In genomic region chr17:62648954-62649294, GRCh38 we compare ENCODE assay signal across 20 cellular contexts. TPM values are rescaled to one million over a fixed set of nuclear protein-coding genes. Genes with fewer than 3 reads are reported as not detected.
A peak's percentile ranks its signal among the peaks of the same experiment; 100 is the strongest.
DNase-seq lines count a peak whose midpoint lies in the region; ATAC-seq and TF ChIP-seq lines count a peak whose summit lies in the region.
"Had no signal": no experiment of that assay in that cellular context is flagged by ENCODE, and none has a peak within 500 bp of the region (broad histone marks: within the 10 kb centered on the region; RNA-seq: fewer than 3 reads in every experiment).

No MANE protein-coding gene starts in this region.

- TF ChIP-seq POLR2A in suprapubic skin (IDR thresholded peaks at IDR 0.05) (no peak), Peyer's patch (IDR thresholded peaks at IDR 0.05) (no peak)

- DNase-seq in HFFc6 (no peak), brain microvascular endothelial cell (no peak), lung (ENCODE audit: low spot score) (peak; percentile 26), suprapubic skin (ENCODE audit: low spot score in 2 of 2) (no peak), Peyer's patch (no peak), NCI-H2227 (lab: John Stamatoyannopoulos, UW; ENCODE audit: unreplicated experiment) (no peak)
- no peak for DNase-seq in activated T-cell treated with anti-CD3 and anti-CD28 coated beads, Interleukin-2, amount 50 U/mL, for 4 hours
- DNase-seq in activated CD4-positive, alpha-beta T cell treated with anti-CD3 and anti-CD28 coated beads, Interleukin-2, amount 50 U/mL, for 1 hour = no peak
- DNase-seq: amygdala, Caco-2, hypothalamus, kidney, mucosa of descending colon, NCI-H1092, NCI-H2029 treated with DMSO at 0.1 percent for 48 hours, NCI-H446 treated with DMSO at 0.1 percent for 48 hours, nucleus accumbens had no signal

- H3K4me1 ChIP-seq in lung (ENCODE audit: control insufficient read depth in 2 of 2, insufficient read depth in 2 of 2, low read length in 2 of 2) (peaks cover 0 to 10% of the 10 kb centered on the region in 2 donors), suprapubic skin (peaks cover 33% of the 10 kb centered on the region), Peyer's patch (peaks cover 0 to 20% (median 4%) of the 10 kb centered on the region in 4 donors)

- H3K27ac Mint-ChIP-seq in HFFc6 = peak overlapping the region; percentile 4; the same call in 1 of the 2 replicates
- H3K27ac Mint-ChIP-seq: stimulated activated memory B cell treated with anti-CD40 and anti-IgM and Interleukin-4, amounts not matched to agents 10 μg/mL and 1 μg/mL and 100 μg/mL, for 72 hours had no signal

- ATAC-seq in lung (ENCODE audit: insufficient read depth, low FRiP score) = no peak
- ATAC-seq in activated T-cell treated with anti-CD3 and anti-CD28 coated beads, Interleukin-2, amount 50 U/mL, for 4 hours = no peak
- ATAC-seq: mucosa of descending colon; stimulated activated memory B cell treated with anti-CD40 and anti-IgM and Interleukin-4, amounts not matched to agents 10 μg/mL and 1 μg/mL and 100 μg/mL, for 72 hours had no signal

- 67 to 76% methylated on average over 6 of the region's 6 CpGs for WGBS in lung, 2 donors
- WGBS in suprapubic skin = 40% methylated on average over 2 of the region's 6 CpGs

- no peak for TF ChIP-seq EP300 in suprapubic skin (IDR thresholded peaks at IDR 0.05)

- no peak overlapping the region for H3K4me3 Mint-ChIP-seq in HFFc6
- H3K4me3 Mint-ChIP-seq in activated T-cell treated with anti-CD3 and anti-CD28 coated beads, Interleukin-2, amount 50 U/mL, for 4 hours = no peak overlapping the region
- H3K4me3 Mint-ChIP-seq: stimulated activated memory B cell treated with anti-CD40 and anti-IgM and Interleukin-4, amounts not matched to agents 10 μg/mL and 1 μg/mL and 100 μg/mL, for 72 hours had no signal

- TF ChIP-seq CTCF in HFFc6 (IDR thresholded peaks at IDR 0.05) = no peak
- TF ChIP-seq CTCF in brain microvascular endothelial cell (IDR thresholded peaks at IDR 0.05; ENCODE audit: low read depth, low read length, missing control alignments) = no peak
- no peak for TF ChIP-seq CTCF in lung (IDR thresholded peaks at IDR 0.05; ENCODE audit: control extremely low read depth, extremely low read depth)
- TF ChIP-seq CTCF in suprapubic skin (IDR thresholded peaks at IDR 0.05) = no peak
- no peak for TF ChIP-seq CTCF in Peyer's patch (IDR thresholded peaks at IDR 0.05)

- H3K27me3 ChIP-seq in brain microvascular endothelial cell (replicated peaks) = no peaks in the 10 kb centered on the region
- no peaks in the 10 kb centered on the region for H3K27me3 ChIP-seq in lung (ENCODE audit: control insufficient read depth, insufficient read depth)
- H3K27me3 ChIP-seq in suprapubic skin = no peaks in the 10 kb centered on the region
- H3K27me3 ChIP-seq in Peyer's patch = no peaks in the 10 kb centered on the region
- H3K27me3 ChIP-seq: tibial nerve had no signal

- peaks cover 33% of the 10 kb centered on the region for H3K36me3 Mint-ChIP-seq in HFFc6 (ENCODE audit: low read depth)
- no peaks in the 10 kb centered on the region for H3K36me3 Mint-ChIP-seq in activated T-cell treated with anti-CD3 and anti-CD28 coated beads, Interleukin-2, amount 50 U/mL, for 4 hours (ENCODE audit: insufficient read depth)
- H3K36me3 Mint-ChIP-seq: stimulated activated memory B cell treated with anti-CD40 and anti-IgM and Interleukin-4, amounts not matched to agents 10 μg/mL and 1 μg/mL and 100 μg/mL, for 72 hours had no signal

- no peaks in the 10 kb centered on the region for H3K9me3 ChIP-seq in lung (ENCODE audit: control insufficient read depth in 2 of 2, insufficient read depth in 1 of 2, low read length in 1 of 2)
- no peaks in the 10 kb centered on the region for H3K9me3 ChIP-seq in suprapubic skin
- H3K9me3 ChIP-seq in Peyer's patch = no peaks in the 10 kb centered on the region
- H3K9me3 ChIP-seq: Caco-2, mucosa of descending colon, tibial nerve had no signal

- peaks cover 62% of the 10 kb centered on the region for H3K4me1 Mint-ChIP-seq in HFFc6 (ENCODE audit: low read depth)
- peaks cover 19% of the 10 kb centered on the region for H3K4me1 Mint-ChIP-seq in activated T-cell treated with anti-CD3 and anti-CD28 coated beads, Interleukin-2, amount 50 U/mL, for 4 hours (ENCODE audit: low read depth)

- H3K9me3 Mint-ChIP-seq in HFFc6 = no peaks in the 10 kb centered on the region
- H3K9me3 Mint-ChIP-seq in activated T-cell treated with anti-CD3 and anti-CD28 coated beads, Interleukin-2, amount 50 U/mL, for 4 hours = no peaks in the 10 kb centered on the region
- H3K9me3 Mint-ChIP-seq: stimulated activated memory B cell treated with anti-CD40 and anti-IgM and Interleukin-4, amounts not matched to agents 10 μg/mL and 1 μg/mL and 100 μg/mL, for 72 hours had no signal

- peak overlapping the region; percentile 6 for H3K27ac ChIP-seq in brain microvascular endothelial cell
- H3K27ac ChIP-seq in lung (ENCODE audit: low read depth in 1 of 2, low read length in 1 of 2) = peak overlapping the region in 1 of 2 donors; percentile 84
- peak overlapping the region; percentile 16 for H3K27ac ChIP-seq in suprapubic skin
- no peak overlapping the region for H3K27ac ChIP-seq in Peyer's patch
- H3K27ac ChIP-seq: RWPE1 had no signal

- peaks cover 26% of the 10 kb centered on the region for H3K36me3 ChIP-seq in brain microvascular endothelial cell (replicated peaks)
- no peaks in the 10 kb centered on the region for H3K36me3 ChIP-seq in lung (ENCODE audit: control insufficient read depth in 2 of 2, insufficient read depth in 2 of 2, low read length in 2 of 2)
- no peaks in the 10 kb centered on the region for H3K36me3 ChIP-seq in suprapubic skin
- no peaks in the 10 kb centered on the region for H3K36me3 ChIP-seq in Peyer's patch
- H3K36me3 ChIP-seq: tibial nerve had no signal

- H3K4me3 ChIP-seq in brain microvascular endothelial cell (ENCODE audit: low read depth, low read length) = no peak overlapping the region
- no peak overlapping the region for H3K4me3 ChIP-seq in lung
- no peak overlapping the region for H3K4me3 ChIP-seq in suprapubic skin
- H3K4me3 ChIP-seq in Peyer's patch = no peak overlapping the region
- H3K4me3 ChIP-seq: mucosa of descending colon had no signal

- peaks cover 2% of the 10 kb centered on the region for H3K27me3 Mint-ChIP-seq in HFFc6 (ENCODE audit: insufficient read depth)
- H3K27me3 Mint-ChIP-seq in activated T-cell treated with anti-CD3 and anti-CD28 coated beads, Interleukin-2, amount 50 U/mL, for 4 hours (ENCODE audit: low read depth) = peaks cover 3% of the 10 kb centered on the region
- H3K27me3 Mint-ChIP-seq: stimulated activated memory B cell treated with anti-CD40 and anti-IgM and Interleukin-4, amounts not matched to agents 10 μg/mL and 1 μg/mL and 100 μg/mL, for 72 hours had no signal

- in situ Hi-C loops in brain microvascular endothelial cell (cut with HindIII; ENCODE audit: low pct_ligation_motif_present, low sequenced_read_pairs) = no loop called here

RNA-seq across cellular contexts. Expression of gene MRC2, which starts 21.5 kb away (rescaled TPM):
- total RNA-seq in HFFc6 (2021; fragmentation: NEBNext Ultra II Directional; extraction: Animal tissue kit (Norgen Biotek cat#: 25700)) = 100 to 1,000 TPM; 255 to 313 (median 279) TPM
- total RNA-seq in lung (10 to 100 TPM; 78.8 to 82.3 TPM), suprapubic skin (10 to 100 TPM; 31.4 to 55.2 (median 37.1) TPM), Peyer's patch (10 to 100 TPM in 2 of 4 donors, 1 to 10 TPM in 2; 9.0 to 33.8 (median 14.6) TPM)
- 10 to 100 TPM; 15.9 to 58.1 TPM for polyA plus RNA-seq in lung
- 1 to 10 TPM; 3.4 to 6.2 (median 3.8) TPM for total RNA-seq in activated T-cell treated with anti-CD3 and anti-CD28 coated beads, Interleukin-2, amount 50 U/mL, for 4 hours

Comparison
In these comparisons a context has a peak if more than half of its experiments do, and no peak if none do; other contexts are left out.
1. H3K27ac ChIP-seq: peak in brain microvascular endothelial cell (single experiment) and suprapubic skin (single experiment); none in Peyer's patch (0 of 4).